1 cellular context compared by ENCODE assay signal in the genomic region with DNA sequence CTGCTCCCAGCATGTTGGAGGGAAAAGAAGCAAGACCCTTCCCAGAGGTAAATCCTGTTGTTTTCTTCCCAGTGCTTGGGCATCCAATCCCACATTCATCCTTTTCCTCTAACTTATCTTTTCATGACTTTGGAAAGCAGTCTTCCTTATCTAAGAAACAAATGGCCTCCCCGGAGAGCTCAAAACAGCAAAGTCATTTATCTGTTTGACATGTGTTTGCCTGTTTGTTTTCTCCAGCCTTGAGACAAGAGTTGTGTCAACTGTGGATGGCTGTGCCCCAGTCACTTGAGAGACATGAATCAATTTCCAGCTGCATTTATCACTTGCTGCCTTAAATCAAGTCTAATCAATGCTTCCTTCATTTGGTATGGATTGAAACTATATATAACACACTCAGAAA.
TF ChIP-seq lines count a peak whose summit lies in the region.

No MANE protein-coding gene starts in this region.

TF ChIP-seq in K562, 482 proteins besides CTCF, POLR2A, EP300 and RAD21 (continued from another document and continues in another):
- no peak for TF ChIP-seq HNRNPL (IDR thresholded peaks at IDR 0.05; ENCODE audit: low read depth, low read length)
- TF ChIP-seq NFIX (CRISPR knock-in tag; IDR thresholded peaks at IDR 0.05; ENCODE audit: low read depth) = no peak
- no peak for TF ChIP-seq YY1 (IDR thresholded peaks at IDR 0.05; ENCODE audit: borderline replicate concordance in 1 of 3, control insufficient read depth in 1 of 3, extremely low read depth in 1 of 3, insufficient read depth in 3 of 3, insufficient read length in 1 of 3, insufficient replicate concordance in 2 of 3, low read depth in 1 of 3, low read length in 2 of 3)
- no peak; the same call in 1 of the 2 replicates for TF ChIP-seq CREM (IDR thresholded peaks at IDR 0.05; ENCODE audit: low read depth)
- TF ChIP-seq MEIS2 (IDR thresholded peaks at IDR 0.05; ENCODE audit: partially characterized antibody) = peak; percentile 97
- TF ChIP-seq, protein P1, sequence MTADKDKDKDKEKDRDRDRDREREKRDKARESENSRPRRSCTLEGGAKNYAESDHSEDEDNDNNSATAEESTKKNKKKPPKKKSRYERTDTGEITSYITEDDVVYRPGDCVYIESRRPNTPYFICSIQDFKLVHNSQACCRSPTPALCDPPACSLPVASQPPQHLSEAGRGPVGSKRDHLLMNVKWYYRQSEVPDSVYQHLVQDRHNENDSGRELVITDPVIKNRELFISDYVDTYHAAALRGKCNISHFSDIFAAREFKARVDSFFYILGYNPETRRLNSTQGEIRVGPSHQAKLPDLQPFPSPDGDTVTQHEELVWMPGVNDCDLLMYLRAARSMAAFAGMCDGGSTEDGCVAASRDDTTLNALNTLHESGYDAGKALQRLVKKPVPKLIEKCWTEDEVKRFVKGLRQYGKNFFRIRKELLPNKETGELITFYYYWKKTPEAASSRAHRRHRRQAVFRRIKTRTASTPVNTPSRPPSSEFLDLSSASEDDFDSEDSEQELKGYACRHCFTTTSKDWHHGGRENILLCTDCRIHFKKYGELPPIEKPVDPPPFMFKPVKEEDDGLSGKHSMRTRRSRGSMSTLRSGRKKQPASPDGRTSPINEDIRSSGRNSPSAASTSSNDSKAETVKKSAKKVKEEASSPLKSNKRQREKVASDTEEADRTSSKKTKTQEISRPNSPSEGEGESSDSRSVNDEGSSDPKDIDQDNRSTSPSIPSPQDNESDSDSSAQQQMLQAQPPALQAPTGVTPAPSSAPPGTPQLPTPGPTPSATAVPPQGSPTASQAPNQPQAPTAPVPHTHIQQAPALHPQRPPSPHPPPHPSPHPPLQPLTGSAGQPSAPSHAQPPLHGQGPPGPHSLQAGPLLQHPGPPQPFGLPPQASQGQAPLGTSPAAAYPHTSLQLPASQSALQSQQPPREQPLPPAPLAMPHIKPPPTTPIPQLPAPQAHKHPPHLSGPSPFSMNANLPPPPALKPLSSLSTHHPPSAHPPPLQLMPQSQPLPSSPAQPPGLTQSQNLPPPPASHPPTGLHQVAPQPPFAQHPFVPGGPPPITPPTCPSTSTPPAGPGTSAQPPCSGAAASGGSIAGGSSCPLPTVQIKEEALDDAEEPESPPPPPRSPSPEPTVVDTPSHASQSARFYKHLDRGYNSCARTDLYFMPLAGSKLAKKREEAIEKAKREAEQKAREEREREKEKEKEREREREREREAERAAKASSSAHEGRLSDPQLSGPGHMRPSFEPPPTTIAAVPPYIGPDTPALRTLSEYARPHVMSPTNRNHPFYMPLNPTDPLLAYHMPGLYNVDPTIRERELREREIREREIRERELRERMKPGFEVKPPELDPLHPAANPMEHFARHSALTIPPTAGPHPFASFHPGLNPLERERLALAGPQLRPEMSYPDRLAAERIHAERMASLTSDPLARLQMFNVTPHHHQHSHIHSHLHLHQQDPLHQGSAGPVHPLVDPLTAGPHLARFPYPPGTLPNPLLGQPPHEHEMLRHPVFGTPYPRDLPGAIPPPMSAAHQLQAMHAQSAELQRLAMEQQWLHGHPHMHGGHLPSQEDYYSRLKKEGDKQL (CRISPR knock-in tag; IDR thresholded peaks at IDR 0.05; ENCODE audit: borderline replicate concordance) = no peak
- TF ChIP-seq NCOR1 (IDR thresholded peaks at IDR 0.05) = peak; percentile 92
- no peak for TF ChIP-seq ZNF143 (CRISPR knock-in tag; IDR thresholded peaks at IDR 0.05)
- TF ChIP-seq ZC3H8 (IDR thresholded peaks at IDR 0.05) = no peak
- TF ChIP-seq ZNF24 (IDR thresholded peaks at IDR 0.05) = no peak
- TF ChIP-seq, protein P2, sequence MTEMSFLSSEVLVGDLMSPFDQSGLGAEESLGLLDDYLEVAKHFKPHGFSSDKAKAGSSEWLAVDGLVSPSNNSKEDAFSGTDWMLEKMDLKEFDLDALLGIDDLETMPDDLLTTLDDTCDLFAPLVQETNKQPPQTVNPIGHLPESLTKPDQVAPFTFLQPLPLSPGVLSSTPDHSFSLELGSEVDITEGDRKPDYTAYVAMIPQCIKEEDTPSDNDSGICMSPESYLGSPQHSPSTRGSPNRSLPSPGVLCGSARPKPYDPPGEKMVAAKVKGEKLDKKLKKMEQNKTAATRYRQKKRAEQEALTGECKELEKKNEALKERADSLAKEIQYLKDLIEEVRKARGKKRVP (CRISPR knock-in tag; IDR thresholded peaks at IDR 0.05) = 0 out of 2 replicates have a peak, but pooled peaks have one; percentile 32
- no peak for TF ChIP-seq SMARCB1 (IDR thresholded peaks at IDR 0.05; ENCODE audit: insufficient read length, low read depth)
- TF ChIP-seq C11orf30 (IDR thresholded peaks at IDR 0.05; ENCODE audit: low read depth) = peak; percentile 86
- TF ChIP-seq POLR2G (IDR thresholded peaks at IDR 0.05; ENCODE audit: low read depth, low read length) = no peak
- TF ChIP-seq HNRNPK (IDR thresholded peaks at IDR 0.05; ENCODE audit: low read depth, low read length, poor library complexity, severe bottlenecking) = no peak
- TF ChIP-seq THRA (IDR thresholded peaks at IDR 0.05) = no peak
- TF ChIP-seq ZBTB11 (CRISPR knock-in tag; IDR thresholded peaks at IDR 0.05) = 0 out of 6 replicates have a peak, but pooled peaks of 1 of the 3 experiments have one; percentile 32
- TF ChIP-seq HDAC6 (IDR thresholded peaks at IDR 0.05; ENCODE audit: low read depth, low read length) = no peak
- no peak for TF ChIP-seq KDM5B (IDR thresholded peaks at IDR 0.05; ENCODE audit: insufficient replicate concordance, low read depth, low read length)
- peak; percentile 23 for TF ChIP-seq TAF9B (IDR thresholded peaks at IDR 0.05; ENCODE audit: partially characterized antibody)
- TF ChIP-seq HDGF (IDR thresholded peaks at IDR 0.05) = no peak
- TF ChIP-seq XRCC5 (IDR thresholded peaks at IDR 0.05; ENCODE audit: low read depth, low read length) = no peak
- TF ChIP-seq ZMIZ1 (IDR thresholded peaks at IDR 0.05; ENCODE audit: low read depth in 2 of 2, low read length in 2 of 2) = peak in 1 of 2 experiments; percentile 83; a peak in 2 of 4 replicates
- TF ChIP-seq PTBP1 (IDR thresholded peaks at IDR 0.05; ENCODE audit: low read depth, low read length) = no peak
- TF ChIP-seq EP400 (IDR thresholded peaks at IDR 0.05) = no peak
- TF ChIP-seq PHTF2 (CRISPR knock-in tag; IDR thresholded peaks at IDR 0.05) = no peak
- TF ChIP-seq YBX1 (IDR thresholded peaks at IDR 0.05) = no peak
- no peak for TF ChIP-seq ZC3H4 (CRISPR knock-in tag; IDR thresholded peaks at IDR 0.05; ENCODE audit: borderline replicate concordance)
- TF ChIP-seq, protein P3, sequence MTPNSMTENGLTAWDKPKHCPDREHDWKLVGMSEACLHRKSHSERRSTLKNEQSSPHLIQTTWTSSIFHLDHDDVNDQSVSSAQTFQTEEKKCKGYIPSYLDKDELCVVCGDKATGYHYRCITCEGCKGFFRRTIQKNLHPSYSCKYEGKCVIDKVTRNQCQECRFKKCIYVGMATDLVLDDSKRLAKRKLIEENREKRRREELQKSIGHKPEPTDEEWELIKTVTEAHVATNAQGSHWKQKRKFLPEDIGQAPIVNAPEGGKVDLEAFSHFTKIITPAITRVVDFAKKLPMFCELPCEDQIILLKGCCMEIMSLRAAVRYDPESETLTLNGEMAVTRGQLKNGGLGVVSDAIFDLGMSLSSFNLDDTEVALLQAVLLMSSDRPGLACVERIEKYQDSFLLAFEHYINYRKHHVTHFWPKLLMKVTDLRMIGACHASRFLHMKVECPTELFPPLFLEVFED (CRISPR knock-in tag; conservative IDR thresholded peaks at IDR 0.05) = no peak
- no peak for TF ChIP-seq ZNF778 (CRISPR knock-in tag; IDR thresholded peaks at IDR 0.05)
- TF ChIP-seq, protein P4, sequence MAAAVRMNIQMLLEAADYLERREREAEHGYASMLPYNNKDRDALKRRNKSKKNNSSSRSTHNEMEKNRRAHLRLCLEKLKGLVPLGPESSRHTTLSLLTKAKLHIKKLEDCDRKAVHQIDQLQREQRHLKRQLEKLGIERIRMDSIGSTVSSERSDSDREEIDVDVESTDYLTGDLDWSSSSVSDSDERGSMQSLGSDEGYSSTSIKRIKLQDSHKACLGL (CRISPR knock-in tag; IDR thresholded peaks at IDR 0.05; ENCODE audit: borderline replicate concordance, poor library complexity, severe bottlenecking) = no peak
- TF ChIP-seq, protein P5, sequence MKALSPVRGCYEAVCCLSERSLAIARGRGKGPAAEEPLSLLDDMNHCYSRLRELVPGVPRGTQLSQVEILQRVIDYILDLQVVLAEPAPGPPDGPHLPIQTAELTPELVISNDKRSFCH (CRISPR knock-in tag; IDR thresholded peaks at IDR 0.05) = no peak
- TF ChIP-seq, protein P5 (tag; IDR thresholded peaks at IDR 0.05) = no peak
- no peak for TF ChIP-seq BRF1 (IDR thresholded peaks at IDR 0.05; ENCODE audit: borderline replicate concordance, extremely low read depth, insufficient read length)
- TF ChIP-seq NFYB (IDR thresholded peaks at IDR 0.05; ENCODE audit: extremely low read depth, insufficient read length) = no peak
- TF ChIP-seq, protein P6, sequence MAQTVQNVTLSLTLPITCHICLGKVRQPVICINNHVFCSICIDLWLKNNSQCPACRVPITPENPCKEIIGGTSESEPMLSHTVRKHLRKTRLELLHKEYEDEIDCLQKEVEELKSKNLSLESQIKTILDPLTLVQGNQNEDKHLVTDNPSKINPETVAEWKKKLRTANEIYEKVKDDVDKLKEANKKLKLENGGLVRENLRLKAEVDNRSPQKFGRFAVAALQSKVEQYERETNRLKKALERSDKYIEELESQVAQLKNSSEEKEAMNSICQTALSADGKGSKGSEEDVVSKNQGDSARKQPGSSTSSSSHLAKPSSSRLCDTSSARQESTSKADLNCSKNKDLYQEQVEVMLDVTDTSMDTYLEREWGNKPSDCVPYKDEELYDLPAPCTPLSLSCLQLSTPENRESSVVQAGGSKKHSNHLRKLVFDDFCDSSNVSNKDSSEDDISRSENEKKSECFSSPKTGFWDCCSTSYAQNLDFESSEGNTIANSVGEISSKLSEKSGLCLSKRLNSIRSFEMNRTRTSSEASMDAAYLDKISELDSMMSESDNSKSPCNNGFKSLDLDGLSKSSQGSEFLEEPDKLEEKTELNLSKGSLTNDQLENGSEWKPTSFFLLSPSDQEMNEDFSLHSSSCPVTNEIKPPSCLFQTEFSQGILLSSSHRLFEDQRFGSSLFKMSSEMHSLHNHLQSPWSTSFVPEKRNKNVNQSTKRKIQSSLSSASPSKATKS (CRISPR knock-in tag; IDR thresholded peaks at IDR 0.05) = no peak
- no peak for TF ChIP-seq RBM14 (IDR thresholded peaks at IDR 0.05; ENCODE audit: borderline replicate concordance, insufficient read depth, low read depth, low read length)
- TF ChIP-seq STAT5B (CRISPR knock-in tag; IDR thresholded peaks at IDR 0.05) = no peak
- no peak for TF ChIP-seq CHD1 (IDR thresholded peaks at IDR 0.05; ENCODE audit: low read length)
